18 cellular contexts compared by ENCODE assay signal in genomic region chr7:7119668-7120208, GRCh38.
DNase-seq lines count a peak whose midpoint lies in the region; ATAC-seq and TF ChIP-seq lines count a peak whose summit lies in the region.
"Had no signal": no experiment of that assay in that cellular context is flagged by ENCODE, and none has a peak within 500 bp of the region (broad histone marks: within the 10 kb centered on the region; RNA-seq: fewer than 3 reads in every experiment).

No MANE protein-coding gene starts in this region.

- H3K27me3 ChIP-seq in SK-N-SH (ENCODE audit: insufficient read depth) (no peaks in the 10 kb centered on the region), stomach (no peaks in the 10 kb centered on the region)
- H3K27me3 ChIP-seq: SJCRH30 had no signal

- H3K79me2 ChIP-seq in SK-N-SH (ENCODE audit: insufficient read depth), result no peaks in the 10 kb centered on the region

- TF ChIP-seq POLR2A in stomach (IDR thresholded peaks at IDR 0.05), result no peak

- intact Hi-C loops in stomach (cut with DNase I; ENCODE audit: low total_unique reads), result no loop called here

- H3K4me1 ChIP-seq in SK-N-SH (ENCODE audit: control insufficient read depth in 1 of 2, insufficient read depth in 2 of 2, low read depth in 1 of 2, low read length in 1 of 2) (no peaks in the 10 kb centered on the region), stomach (peaks cover 5 to 41% (median 20%) of the 10 kb centered on the region in 4 donors)
- H3K4me1 ChIP-seq: SJCRH30 had no signal

- TF ChIP-seq CTCF in SK-N-SH (IDR thresholded peaks at IDR 0.05) (no peak), stomach (IDR thresholded peaks at IDR 0.05) (no peak)

- no peaks in the 10 kb centered on the region for H3F3A ChIP-seq in SK-N-SH (replicated peaks; ENCODE audit: insufficient read depth)

- TF ChIP-seq EP300 in SK-N-SH (IDR thresholded peaks at IDR 0.05; ENCODE audit: borderline replicate concordance in 1 of 2, low read depth in 1 of 2, low read length in 1 of 2) (no peak), stomach (IDR thresholded peaks at IDR 0.05) (no peak)

- POLR2A ChIA-PET in SK-N-SH (lab: Yijun Ruan, JAX), result no interaction called here

- DNase-seq in SK-N-SH (no peak), NCI-H2171 (lab: John Stamatoyannopoulos, UW) (peak; percentile 19), NCI-H82 (lab: John Stamatoyannopoulos, UW) (peak; percentile 96), stomach (peak; percentile 28), GM03348 (ENCODE audit: low spot score) (no peak), A172 (ENCODE audit: low spot score) (no peak), HPDE6-E6E7 (ENCODE audit: extremely low spot score) (no peak)
- DNase-seq: AML-193; CD4-positive, CD25-positive, alpha-beta regulatory T cell; H7; NCI-H1048; NCI-H187 treated with DMSO at 0.1 percent for 48 hours; NK-92 treated with Interleukin-12 subunit alpha and Interleukin-12 subunit beta, amount 100 ng/mL, for 24 hours; OCI-M1; RPMI8226; SJCRH30; T-helper 9 cell had no signal

- no peak overlapping the region for H3K4me2 ChIP-seq in SK-N-SH

- H3K9me2 ChIP-seq in SK-N-SH, result no peaks in the 10 kb centered on the region

- no peak overlapping the region for H3K9ac ChIP-seq in SK-N-SH

- H2AFZ ChIP-seq in SK-N-SH (ENCODE audit: low read depth), result no peak overlapping the region

- H4K20me1 ChIP-seq in SK-N-SH (ENCODE audit: insufficient read depth), result no peaks in the 10 kb centered on the region

- ATAC-seq in SK-N-SH treated with all-trans-retinoic acid at 6 μM for 48 hours, result no peak

- H3K36me3 ChIP-seq in SK-N-SH (replicated peaks in 1 of 2; ENCODE audit: control insufficient read depth in 1 of 2, insufficient read depth in 2 of 2, low read length in 1 of 2) (no peaks in the 10 kb centered on the region), stomach (no peaks in the 10 kb centered on the region)
- H3K36me3 ChIP-seq: SJCRH30 had no signal

- H3K27ac ChIP-seq in SK-N-SH (ENCODE audit: low read depth in 2 of 2, low read length in 1 of 2), result no peak overlapping the region
- no peak overlapping the region for H3K27ac ChIP-seq in stomach
- H3K27ac ChIP-seq: SJCRH30 had no signal

- TF ChIP-seq RAD21 in SK-N-SH (IDR thresholded peaks at IDR 0.05; ENCODE audit: low read length), result no peak

- CTCF ChIA-PET in SK-N-SH (lab: Yijun Ruan, JAX), result interaction anchor here (0.7 to 5.9 kb wide), 5 partner anchors 9 to 632 kb away, joined by 3 to 40 read pairs (median 3); no protein-coding TSS in a partner anchor

- no peak overlapping the region for H3K4me3 ChIP-seq in SK-N-SH (ENCODE audit: low read depth in 2 of 2, low read length in 1 of 2)
- H3K4me3 ChIP-seq in stomach, result no peak overlapping the region
- H3K4me3 ChIP-seq: SJCRH30 had no signal

- H3K9me3 ChIP-seq in SK-N-SH (no peaks in the 10 kb centered on the region), stomach (no peaks in the 10 kb centered on the region)
- H3K9me3 ChIP-seq: SJCRH30 had no signal

TF ChIP-seq in SK-N-SH treated with all-trans-retinoic acid at 6 μM for 48 hours, 23 proteins besides CTCF, POLR2A, EP300 and RAD21:
- 0 out of 2 replicates have a peak, but pooled peaks have one; percentile 24 for TF ChIP-seq CREB5 (CRISPR knock-in tag; IDR thresholded peaks at IDR 0.05; ENCODE audit: low read depth)
- TF ChIP-seq CSRNP3 (CRISPR knock-in tag; IDR thresholded peaks at IDR 0.05), result no peak
- no peak for TF ChIP-seq ESRRG (CRISPR knock-in tag; IDR thresholded peaks at IDR 0.05)
- peak; percentile 86 for TF ChIP-seq ISL1 (CRISPR knock-in tag; IDR thresholded peaks at IDR 0.05)
- no peak for TF ChIP-seq GLIS3 (CRISPR knock-in tag; IDR thresholded peaks at IDR 0.05)
- TF ChIP-seq ZFP3 (CRISPR knock-in tag; IDR thresholded peaks at IDR 0.05), result peak; percentile 74; the same call in 1 of the 2 replicates

TF ChIP-seq in SK-N-SH, 30 proteins besides CTCF, POLR2A, EP300 and RAD21:
- TF ChIP-seq ZBTB33 (IDR thresholded peaks at IDR 0.05; ENCODE audit: borderline replicate concordance, low read depth) (no peak), REST (IDR thresholded peaks at IDR 0.05; ENCODE audit: low read depth, low read length) (no peak), ELF1 (IDR thresholded peaks at IDR 0.05) (no peak), PBX3 (IDR thresholded peaks at IDR 0.05) (no peak), YY1 (IDR thresholded peaks at IDR 0.05; ENCODE audit: low read depth) (no peak), TAF1 (IDR thresholded peaks at IDR 0.05; ENCODE audit: borderline replicate concordance, low read depth, low read length) (no peak), RXRA (IDR thresholded peaks at IDR 0.05; ENCODE audit: borderline replicate concordance, low read depth) (no peak), FOXM1 (IDR thresholded peaks at IDR 0.05; ENCODE audit: low read depth) (no peak), NFIC (IDR thresholded peaks at IDR 0.05; ENCODE audit: borderline replicate concordance) (no peak), CHD2 (IDR thresholded peaks at IDR 0.05; ENCODE audit: low read length, partially characterized antibody) (no peak), EZH2phosphoT487 (IDR thresholded peaks at IDR 0.05; ENCODE audit: borderline replicate concordance, low read depth) (no peak)
- TF ChIP-seq, protein P1, sequence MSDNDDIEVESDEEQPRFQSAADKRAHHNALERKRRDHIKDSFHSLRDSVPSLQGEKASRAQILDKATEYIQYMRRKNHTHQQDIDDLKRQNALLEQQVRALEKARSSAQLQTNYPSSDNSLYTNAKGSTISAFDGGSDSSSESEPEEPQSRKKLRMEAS (IDR thresholded peaks at IDR 0.05; ENCODE audit: low read depth), result no peak

Comparison
In these comparisons a context has a peak if more than half of its experiments do, and no peak if none do; other contexts are left out.
1. DNase-seq: peak in NCI-H2171 (single experiment), NCI-H82 (single experiment) and stomach (single experiment); none in SK-N-SH (single experiment), GM03348 (single experiment), A172 (single experiment) and HPDE6-E6E7 (single experiment).